ENCODE assay signal across 1 cellular context in genomic region chr5:123095694-123096120, GRCh38.
TF ChIP-seq lines count a peak whose summit lies in the region.

No MANE protein-coding gene starts in this region.

TF ChIP-seq in GM23338, 12 proteins besides CTCF, POLR2A, EP300 and RAD21 (continued from another document):
- TF ChIP-seq ZNF462 (CRISPR knock-in tag; IDR thresholded peaks at IDR 0.05): no peak
- no peak for TF ChIP-seq REST (IDR thresholded peaks at IDR 0.05; ENCODE audit: unreplicated experiment)
- TF ChIP-seq JUNB (IDR thresholded peaks at IDR 0.05; ENCODE audit: unreplicated experiment): no peak
- no peak for TF ChIP-seq POLR2AphosphoS5 (IDR thresholded peaks at IDR 0.05; ENCODE audit: low read depth)
- TF ChIP-seq CREB1 (CRISPR knock-in tag; IDR thresholded peaks at IDR 0.05; ENCODE audit: low read depth): no peak
TF ChIP-seq in GM23338: peak in this region for 2.
